ENCODE assay signal across 12 cellular contexts in genomic region chr17:41528959-41529353, GRCh38. TPM values are rescaled to one million over a fixed set of nuclear protein-coding genes. Genes with fewer than 3 reads are reported as not detected.
DNase-seq lines count a peak whose midpoint lies in the region; ATAC-seq, FAIRE-seq and TF ChIP-seq lines count a peak whose summit lies in the region.
"Had no signal": no experiment of that assay in that cellular context is flagged by ENCODE, and none has a peak within 500 bp of the region (broad histone marks: within the 10 kb centered on the region; RNA-seq: fewer than 3 reads in every experiment).

No MANE protein-coding gene starts in this region.

- H3K14ac ChIP-seq in H1 (ENCODE audit: insufficient read length) = no peak overlapping the region
- H3K14ac ChIP-seq in trophoblast cell (ENCODE audit: low read length) = peak overlapping the region; percentile 74

- peaks cover 0 to 13% of the 10 kb centered on the region in 2 experiments; a peak in 3 of 4 replicates for H3K79me2 ChIP-seq in H1 (ENCODE audit: control insufficient read depth in 1 of 2, insufficient read depth in 2 of 2, low read length in 2 of 2)
- peaks cover 18% of the 10 kb centered on the region for H3K79me2 ChIP-seq in trophoblast cell (ENCODE audit: control insufficient read depth, insufficient read depth, low read length, poor library complexity)

- H2AFZ ChIP-seq in H1 (ENCODE audit: low read length) (no peak overlapping the region), trophoblast cell (ENCODE audit: insufficient read depth, low read length, poor library complexity) (no peak overlapping the region)

- CTCF ChIA-PET in H1 (lab: Charles Lee; ENCODE audit: partially characterized antibody) = interaction anchor here (0.7 to 7.4 kb wide), 12 partner anchors 16 to 135 kb away, joined by 3 to 79 read pairs (median 4); no protein-coding TSS in a partner anchor

- H4K12ac ChIP-seq in trophoblast cell (ENCODE audit: low read depth, low read length) = no peak overlapping the region

- TF ChIP-seq CTCF in H1 (IDR thresholded peaks at IDR 0.05; ENCODE audit: control extremely low read depth in 1 of 3, insufficient read depth in 1 of 3, low read depth in 1 of 3, low read length in 3 of 3) (no peak), prostate gland (IDR thresholded peaks at IDR 0.05) (no peak)

- H3K4me3 ChIP-seq in H1 (ENCODE audit: extremely low read depth in 1 of 4, insufficient read depth in 2 of 4, low read depth in 3 of 4, low read length in 4 of 4) = no peak overlapping the region
- no peak overlapping the region for H3K4me3 ChIP-seq in trophoblast cell (ENCODE audit: low read depth, low read length)
- H3K4me3 ChIP-seq in prostate gland = no peak overlapping the region

- no peak for TF ChIP-seq EP300 in H1 (IDR thresholded peaks at IDR 0.05; ENCODE audit: borderline replicate concordance in 1 of 2, low read depth in 2 of 2, low read length in 2 of 2)

- H3K79me1 ChIP-seq in H1 (ENCODE audit: low read depth, low read length) (peaks cover 5% of the 10 kb centered on the region; the same call in 1 of the 2 replicates), trophoblast cell (ENCODE audit: low read length) (peaks cover 33% of the 10 kb centered on the region)

- POLR2A ChIA-PET in H1 (lab: Charles Lee; ENCODE audit: partially characterized antibody) = interaction anchor here (0.6 to 11.0 kb wide), 30 partner anchors 11 to 622 kb away, joined by 3 to 293 read pairs (median 6); partner anchors contain the start of genes EIF1, KRT14 and KRT15

- peak; percentile 51 for DNase-seq in NCI-H2029 (lab: John Stamatoyannopoulos, UW)
- no peak for DNase-seq in NCI-H2029 treated with DMSO at 0.1 percent for 48 hours (lab: John Stamatoyannopoulos, UW)
- peak; percentile 58 for DNase-seq in LoVo (ENCODE audit: low spot score)
- DNase-seq in H1 (ENCODE audit: low read depth in 1 of 2, low spot score in 2 of 2) = no peak
- peak; percentile 57 to 81 for DNase-seq in trophoblast cell
- no peak for DNase-seq in prostate gland (ENCODE audit: low spot score)
- no peak for DNase-seq in AG20443 (ENCODE audit: low spot score)
- DNase-seq: activated CD4-positive, CD25-positive, alpha-beta regulatory T cell; activated gamma-delta T cell; Right ventricle myocardium superior; stimulated activated CD4-positive, alpha-beta T cell treated with anti-CD3 and anti-CD28 coated beads, Interleukin-1b, Interleukin-23, amount 100 ng/mL, for 48 hours had no signal

- H3K9ac ChIP-seq in H1 (replicated peaks in 1 of 4; ENCODE audit: extremely low read depth in 1 of 4, low read depth in 3 of 4, low read length in 3 of 4) = no peak overlapping the region
- H3K9ac ChIP-seq in trophoblast cell (ENCODE audit: low read length) = peak overlapping the region; percentile 2

- H3K4me1 ChIP-seq in H1 (replicated peaks in 1 of 4; ENCODE audit: control insufficient read depth in 3 of 4, insufficient read depth in 4 of 4, low read length in 3 of 4) (peaks cover 2 to 19% (median 10%) of the 10 kb centered on the region in 4 experiments), trophoblast cell (ENCODE audit: control insufficient read depth in 1 of 2, insufficient read depth in 2 of 2, low read length in 2 of 2) (peaks cover 26 to 36% of the 10 kb centered on the region in 2 experiments), prostate gland (replicated peaks) (no peaks in the 10 kb centered on the region)

- H2BK15ac ChIP-seq in H1 (ENCODE audit: low read length) = 0 out of 2 replicates have a peak overlapping the region, but pooled peaks have one; percentile 73

- no peak for FAIRE-seq in H1 (lab: Jason Lieb, UNC)

- no peak overlapping the region for H3K4ac ChIP-seq in H1 (replicated peaks; ENCODE audit: insufficient read length, low read depth, low read length)
- peak overlapping the region; percentile 60 for H3K4ac ChIP-seq in trophoblast cell (ENCODE audit: low read depth, low read length)

- H3K27ac ChIP-seq in H1 (ENCODE audit: low read depth, low read length) (no peak overlapping the region), trophoblast cell (ENCODE audit: low read depth, low read length) (peak overlapping the region; percentile 92), prostate gland (peak overlapping the region in 1 of 2 donors; percentile 76)

- H2BK12ac ChIP-seq in H1 (ENCODE audit: low read depth, low read length) (peak overlapping the region; percentile 95; the same call in 1 of the 2 replicates), trophoblast cell (ENCODE audit: low read length) (peak overlapping the region; percentile 91)

- WGBS in H1 (ENCODE audit: extremely low coverage in 1 of 2, insufficient coverage in 1 of 2, insufficient read length in 1 of 2, insufficient replicate concordance in 2 of 2, low coverage in 1 of 2, low lambda C conversion rate in 2 of 2, missing lambda C conversion rate in 1 of 2), 2 experiments = 70% methylated on average over 10 of the region's 10 CpGs; no CpG with 5 or more reads in 1 of the 2 experiments
- WGBS in trophoblast cell (ENCODE audit: extremely low coverage, insufficient coverage, insufficient read length) = no CpG with 5 or more reads among the region's 10 CpGs
- 71% methylated on average over 10 of the region's 10 CpGs for WGBS in prostate gland

- H4K91ac ChIP-seq in H1 (replicated peaks; ENCODE audit: insufficient read length, low read length) = no peak overlapping the region
- H4K91ac ChIP-seq in trophoblast cell (ENCODE audit: low read depth, low read length) = peak overlapping the region; percentile 86

- H3K18ac ChIP-seq in H1 (ENCODE audit: extremely low read depth, low read length) (peak overlapping the region; percentile 78), trophoblast cell (ENCODE audit: low read length) (peak overlapping the region; percentile 81)

- H3K23ac ChIP-seq in H1 (ENCODE audit: insufficient read length) (no peak overlapping the region), trophoblast cell (ENCODE audit: low read length) (no peak overlapping the region)

- H3K27me3 ChIP-seq in H1 (replicated peaks in 1 of 4; ENCODE audit: control insufficient read depth in 3 of 4, extremely low read depth in 1 of 4, insufficient read depth in 3 of 4, low read length in 3 of 4) = no peaks in the 10 kb centered on the region
- H3K27me3 ChIP-seq in trophoblast cell (ENCODE audit: insufficient read depth, low read length) = no peaks in the 10 kb centered on the region
- no peaks in the 10 kb centered on the region for H3K27me3 ChIP-seq in prostate gland (replicated peaks; ENCODE audit: insufficient read depth)

- H3K56ac ChIP-seq in H1 (replicated peaks; ENCODE audit: insufficient read length, low read depth, low read length) = no peak overlapping the region

- intact Hi-C loops in prostate gland (cut with DNase I) = no loop called here

- TF ChIP-seq RAD21 in H1 (IDR thresholded peaks at IDR 0.05 in 1 of 2, conservative IDR thresholded peaks at IDR 0.05 in 1 of 2; ENCODE audit: low read depth in 2 of 2, low read length in 2 of 2) = no peak

- H2BK120ac ChIP-seq in H1 (replicated peaks; ENCODE audit: low read depth, low read length) (no peak overlapping the region), trophoblast cell (ENCODE audit: insufficient read depth, low read length, poor library complexity) (peak overlapping the region; percentile 91)

- H3K36me3 ChIP-seq in H1 (ENCODE audit: control insufficient read depth in 2 of 4, insufficient read depth in 4 of 4, low read length in 3 of 4) (peaks cover 9 to 21% (median 12%) of the 10 kb centered on the region in 4 experiments), trophoblast cell (ENCODE audit: control insufficient read depth in 1 of 2, insufficient read depth in 2 of 2, low read length in 2 of 2) (peaks cover 16 to 19% of the 10 kb centered on the region in 2 experiments), prostate gland (no peaks in the 10 kb centered on the region)

- peaks cover 2 to 10% of the 10 kb centered on the region in 2 experiments for H4K20me1 ChIP-seq in H1 (replicated peaks in 1 of 2; ENCODE audit: control insufficient read depth in 1 of 2, insufficient read depth in 2 of 2, low read length in 2 of 2)

- H3K23me2 ChIP-seq in H1 (ENCODE audit: low read depth, low read length) = peaks cover 6% of the 10 kb centered on the region; the same call in 1 of the 2 replicates

- TF ChIP-seq POLR2A in H1 (IDR thresholded peaks at IDR 0.05; ENCODE audit: control extremely low read depth in 1 of 2, low read depth in 2 of 2, low read length in 2 of 2) (no peak), prostate gland (IDR thresholded peaks at IDR 0.05) (no peak)

- H4K5ac ChIP-seq in H1 (ENCODE audit: insufficient read length, low read depth, low read length) = no peak overlapping the region

- no peak overlapping the region for H2BK20ac ChIP-seq in H1 (ENCODE audit: low read length)

- H3K9me3 ChIP-seq in H1 (ENCODE audit: insufficient read depth in 2 of 2, low read depth in 1 of 2, low read length in 1 of 2) = no peaks in the 10 kb centered on the region
- H3K9me3 ChIP-seq in trophoblast cell (ENCODE audit: insufficient read depth, low read depth, low read length) = no peaks in the 10 kb centered on the region
- no peaks in the 10 kb centered on the region for H3K9me3 ChIP-seq in prostate gland

- H2BK5ac ChIP-seq in H1 (ENCODE audit: low read depth, low read length) = peak overlapping the region; percentile 69; the same call in 1 of the 2 replicates
- peak overlapping the region; percentile 87 for H2BK5ac ChIP-seq in trophoblast cell (ENCODE audit: low read depth, low read length, poor library complexity)

- ATAC-seq in HG03521 (IDR thresholded peaks at IDR 0.05; ENCODE audit: unreplicated experiment) = no peak

- no peak overlapping the region for H2AK5ac ChIP-seq in H1 (ENCODE audit: low read depth, low read length)
- peak overlapping the region; percentile 55 for H2AK5ac ChIP-seq in trophoblast cell (ENCODE audit: low read length)

- H3K4me2 ChIP-seq in H1 (ENCODE audit: insufficient read depth in 1 of 2, low read depth in 2 of 2, low read length in 2 of 2) = peak overlapping the region; percentile 15 to 77; a peak in 1 of 4 replicates
- H3K4me2 ChIP-seq in trophoblast cell (ENCODE audit: low read length) = no peak overlapping the region

- peak overlapping the region; percentile 35; the same call in 1 of the 2 replicates for H4K8ac ChIP-seq in H1 (ENCODE audit: extremely low read depth, insufficient read depth, low read length)
- H4K8ac ChIP-seq in trophoblast cell (ENCODE audit: low read depth, low read length) = peak overlapping the region; percentile 73

RNA-seq across cellular contexts. Expression of gene KRT19, which starts 0.8 kb away (rescaled TPM):
- 122 and 137 TPM in 2 replicates for total RNA-seq in H1 (2021; fragmentation: NEBNext Ultra II Directional; extraction: Animal tissue kit (Norgen Biotek cat#: 25700))
- 120 and 192 TPM in 2 replicates for polyA plus RNA-seq in H1 (2011; rRNA removed)
- 174 TPM for polyA plus RNA-seq in H1 (2011; cell fraction: cytosol; rRNA removed)
- polyA plus RNA-seq in H1 (2011; cell fraction: nucleus; rRNA removed) = 160 TPM
- 117 to 161 TPM (median 152 TPM) in 4 replicates for polyA plus RNA-seq in H1 (2012, experiment 1 of 2)
- 165 TPM for polyA plus RNA-seq in H1 (2012, experiment 2 of 2)
- polyA plus RNA-seq in H1 (2013, experiment 1 of 2) = 70.3 TPM
- 64.2 TPM for polyA plus RNA-seq in H1 (2013, experiment 2 of 2)
- polyA minus RNA-seq in H1 (2011; rRNA and poly(A)+ RNA removed) = 68.0 and 81.3 TPM in 2 replicates
- polyA minus RNA-seq in H1 (2011; cell fraction: cytosol; rRNA and poly(A)+ RNA removed) = 95.6 TPM
- 73.2 TPM for polyA minus RNA-seq in H1 (2011; cell fraction: nucleus; rRNA and poly(A)+ RNA removed)
- 1,394 and 1,458 TPM in 2 replicates for polyA plus RNA-seq in trophoblast cell (2013)
- 100 to 1,000 TPM; 351 to 398 TPM for total RNA-seq in prostate gland

RNA-seq across cellular contexts. Expression of gene KRT15, which starts 10.3 kb away (rescaled TPM):
- total RNA-seq in H1 (2021; fragmentation: NEBNext Ultra II Directional; extraction: Animal tissue kit (Norgen Biotek cat#: 25700)) = 0.13 and 0.21 TPM in 2 replicates
- polyA plus RNA-seq in H1 (2011; rRNA removed) = 0.09 and 0.11 TPM in 2 replicates
- polyA plus RNA-seq in H1 (2011; cell fraction: cytosol; rRNA removed) = 0.16 TPM
- 0.47 TPM for polyA plus RNA-seq in H1 (2011; cell fraction: nucleus; rRNA removed)
- 0.17 to 0.40 TPM (median 0.23 TPM) in 4 replicates for polyA plus RNA-seq in H1 (2012, experiment 1 of 2)
- polyA plus RNA-seq in H1 (2012, experiment 2 of 2) = not detected
- polyA plus RNA-seq in H1 (2013, experiment 1 of 2) = 0.04 TPM
- polyA plus RNA-seq in H1 (2013, experiment 2 of 2) = 0.42 TPM
- polyA minus RNA-seq in H1 (2011; rRNA and poly(A)+ RNA removed) = 0.20 and 0.25 TPM in 2 replicates
- polyA minus RNA-seq in H1 (2011; cell fraction: cytosol; rRNA and poly(A)+ RNA removed) = not detected
- polyA minus RNA-seq in H1 (2011; cell fraction: nucleus; rRNA and poly(A)+ RNA removed) = 0.80 TPM
- 0.40 and 0.64 TPM in 2 replicates for polyA plus RNA-seq in trophoblast cell (2013)
- 1,000 to 10,000 TPM in 1 of 2 donors, 100 to 1,000 TPM in 1; 138 to 1,038 TPM for total RNA-seq in prostate gland
- total RNA-seq: Right ventricle myocardium superior had no signal

RNA-seq across cellular contexts. Expression of gene KRT13, which starts 23.5 kb away (rescaled TPM):
- total RNA-seq in H1 (2021; fragmentation: NEBNext Ultra II Directional; extraction: Animal tissue kit (Norgen Biotek cat#: 25700)) = not detected in 2 replicates
- polyA plus RNA-seq in H1 (2011; rRNA removed) = 0.09 and 0.17 TPM in 2 replicates
- not detected for polyA plus RNA-seq in H1 (2011; cell fraction: cytosol; rRNA removed)
- not detected for polyA plus RNA-seq in H1 (2011; cell fraction: nucleus; rRNA removed)
- not detected in 4 replicates for polyA plus RNA-seq in H1 (2012, experiment 1 of 2)
- polyA plus RNA-seq in H1 (2012, experiment 2 of 2) = not detected
- polyA plus RNA-seq in H1 (2013, experiment 1 of 2) = not detected
- polyA plus RNA-seq in H1 (2013, experiment 2 of 2) = not detected
- not detected in 2 replicates for polyA minus RNA-seq in H1 (2011; rRNA and poly(A)+ RNA removed)
- not detected for polyA minus RNA-seq in H1 (2011; cell fraction: cytosol; rRNA and poly(A)+ RNA removed)
- not detected for polyA minus RNA-seq in H1 (2011; cell fraction: nucleus; rRNA and poly(A)+ RNA removed)
- not detected in 2 replicates for polyA plus RNA-seq in trophoblast cell (2013)
- total RNA-seq in prostate gland = 10 to 100 TPM; 38.4 to 62.7 TPM
- total RNA-seq: Right ventricle myocardium superior had no signal

RNA-seq across cellular contexts. Expression of gene KRT36, which starts 39.2 kb away (rescaled TPM):
- total RNA-seq in H1 (2021; fragmentation: NEBNext Ultra II Directional; extraction: Animal tissue kit (Norgen Biotek cat#: 25700)) = not detected in 2 replicates
- polyA plus RNA-seq in H1 (2011; rRNA removed) = not detected in 2 replicates
- polyA plus RNA-seq in H1 (2011; cell fraction: cytosol; rRNA removed) = not detected
- polyA plus RNA-seq in H1 (2011; cell fraction: nucleus; rRNA removed) = not detected
- polyA plus RNA-seq in H1 (2012, experiment 1 of 2) = not detected in 4 replicates
- polyA plus RNA-seq in H1 (2012, experiment 2 of 2) = not detected
- not detected for polyA plus RNA-seq in H1 (2013, experiment 1 of 2)
- not detected for polyA plus RNA-seq in H1 (2013, experiment 2 of 2)
- not detected in 2 replicates for polyA minus RNA-seq in H1 (2011; rRNA and poly(A)+ RNA removed)
- polyA minus RNA-seq in H1 (2011; cell fraction: cytosol; rRNA and poly(A)+ RNA removed) = not detected
- polyA minus RNA-seq in H1 (2011; cell fraction: nucleus; rRNA and poly(A)+ RNA removed) = not detected
- polyA plus RNA-seq in trophoblast cell (2013) = not detected in 2 replicates
- not detected for total RNA-seq in prostate gland
- total RNA-seq: Right ventricle myocardium superior had no signal

RNA-seq across cellular contexts. Expression of gene KRT9, which starts 42.9 kb away (rescaled TPM):
- total RNA-seq in H1 (2021; fragmentation: NEBNext Ultra II Directional; extraction: Animal tissue kit (Norgen Biotek cat#: 25700)) = not detected in 2 replicates
- not detected in 2 replicates for polyA plus RNA-seq in H1 (2011; rRNA removed)
- not detected for polyA plus RNA-seq in H1 (2011; cell fraction: cytosol; rRNA removed)
- polyA plus RNA-seq in H1 (2011; cell fraction: nucleus; rRNA removed) = not detected
- not detected in 4 replicates for polyA plus RNA-seq in H1 (2012, experiment 1 of 2)
- not detected for polyA plus RNA-seq in H1 (2012, experiment 2 of 2)
- polyA plus RNA-seq in H1 (2013, experiment 1 of 2) = not detected
- not detected for polyA plus RNA-seq in H1 (2013, experiment 2 of 2)
- polyA minus RNA-seq in H1 (2011; rRNA and poly(A)+ RNA removed) = not detected in 2 replicates
- not detected for polyA minus RNA-seq in H1 (2011; cell fraction: cytosol; rRNA and poly(A)+ RNA removed)
- not detected for polyA minus RNA-seq in H1 (2011; cell fraction: nucleus; rRNA and poly(A)+ RNA removed)
- polyA plus RNA-seq in trophoblast cell (2013) = 0.19 TPM in 2 replicates
- total RNA-seq in prostate gland = not detected
- total RNA-seq: Right ventricle myocardium superior had no signal

Comparison
In these comparisons a context has a peak if more than half of its experiments do, and no peak if none do; other contexts are left out.
1. DNase-seq: peak in NCI-H2029 (single experiment), LoVo (single experiment) and trophoblast cell (2 of 2); none in NCI-H2029 treated with DMSO at 0.1 percent for 48 hours (single experiment), H1 (0 of 2), prostate gland (single experiment) and AG20443 (single experiment).
2. RNA of gene KRT15, which starts 10.3 kb away (total RNA-seq): 138 to 1,038 TPM in prostate gland; 0.13 to 0.21 TPM in H1; every median in the first group is over 100 times any median in the second.
3. RNA of gene KRT13, which starts 23.5 kb away (total RNA-seq): 38.4 to 62.7 TPM in prostate gland; not detected in H1; every median in the first group is over 10 times any median in the second.